In the genomic region with DNA sequence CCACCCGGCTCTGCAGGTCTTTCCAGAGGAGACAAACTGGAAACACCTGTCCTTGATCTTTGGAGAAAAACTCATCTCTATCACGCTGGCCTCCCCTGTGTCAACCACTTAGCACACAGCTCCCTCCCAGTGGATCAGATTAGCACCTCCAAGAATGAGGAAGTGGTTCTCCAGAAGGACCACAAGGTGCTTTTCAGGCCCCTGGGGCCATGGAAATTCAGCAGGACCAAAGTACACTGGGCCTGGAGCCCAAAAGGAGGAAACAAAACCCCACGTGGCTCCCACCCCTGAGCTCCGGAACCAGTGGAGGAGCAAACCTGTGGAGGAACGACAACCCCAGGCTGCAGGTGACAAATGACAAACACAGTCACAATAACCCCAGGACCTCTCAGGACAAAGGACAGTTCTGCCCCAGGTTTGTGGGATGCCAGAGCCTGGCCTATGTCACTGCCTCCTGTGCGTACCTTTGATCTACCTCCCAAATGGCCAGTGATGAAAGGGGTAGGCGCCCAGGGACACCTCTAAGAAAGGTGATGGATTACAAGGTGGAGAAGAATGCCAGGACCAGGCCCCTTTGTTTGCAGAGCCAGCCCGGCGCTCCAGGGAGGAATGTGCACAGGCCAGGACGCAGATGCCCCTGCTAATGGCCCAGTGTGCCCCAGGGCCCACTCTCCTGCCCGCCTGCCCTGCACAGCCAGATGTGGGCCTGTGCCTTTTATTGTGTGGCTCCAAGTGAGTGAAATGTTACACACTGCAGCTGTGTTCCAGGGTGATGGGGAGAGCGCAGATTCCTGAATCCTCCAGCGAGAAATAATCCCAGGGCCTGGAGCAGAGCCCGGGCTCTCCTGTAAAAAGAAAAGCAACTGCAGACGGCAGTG, we compare ENCODE assay signal across 9 cellular contexts. TPM values are rescaled to one million over a fixed set of nuclear protein-coding genes. Genes with fewer than 3 reads are reported as not detected.
A peak's percentile ranks its signal among the peaks of the same experiment; 100 is the strongest.
DNase-seq lines count a peak whose midpoint lies in the region; ATAC-seq and TF ChIP-seq lines count a peak whose summit lies in the region.
"Had no signal": no experiment of that assay in that cellular context is flagged by ENCODE, and none has a peak within 500 bp of the region (broad histone marks: within the 10 kb centered on the region; RNA-seq: fewer than 3 reads in every experiment).

No MANE protein-coding gene starts in this region.

- TF ChIP-seq CTCF in gastrocnemius medialis (IDR thresholded peaks at IDR 0.05 in 4 of 5, conservative IDR thresholded peaks at IDR 0.05 in 1 of 5), result no peak

- H3F3A ChIP-seq in GM23248 (ENCODE audit: insufficient read depth), result peaks cover 53% of the 10 kb centered on the region

- H3K4me2 ChIP-seq in GM23248 (ENCODE audit: unreplicated experiment), result no peak overlapping the region

- 82 to 83% methylated on average over 15 of the region's 15 CpGs for WGBS in GM23248 (ENCODE audit: low coverage in 1 of 2, low lambda C conversion rate in 2 of 2, missing lambda C conversion rate in 2 of 2), 2 experiments

- H3K4me3 ChIP-seq in GM23248, result no peak overlapping the region
- peak overlapping the region; percentile 5 to 41 (median 20) for H3K4me3 ChIP-seq in gastrocnemius medialis
- H3K4me3 ChIP-seq: SJSA1 had no signal

- no peak overlapping the region for H2AFZ ChIP-seq in GM23248

- in situ Hi-C loops in GM23248 (cut with MboI) (no loop called here), gastrocnemius medialis (cut with MboI; ENCODE audit: low sequenced_read_pairs in 4 of 4) (loop anchor here in 3 of 4 donors (10.0 to 25.0 kb wide), 3 partner anchors 139 to 236 kb away; no protein-coding TSS in a partner anchor)

- intact Hi-C loops in gastrocnemius medialis (cut with DNase I; ENCODE audit: low total_unique reads), result no loop called here

- H3K36me3 ChIP-seq in GM23248 (ENCODE audit: low read depth), result no peaks in the 10 kb centered on the region
- H3K36me3 ChIP-seq in gastrocnemius medialis, result no peaks in the 10 kb centered on the region

- DNase-seq in GM23248, result peak; percentile 13
- peak; percentile 87 for DNase-seq in RPMI7951 (ENCODE audit: low read depth)
- DNase-seq in glomerular visceral epithelial cell (ENCODE audit: extremely low spot score), result peak; percentile 81
- peak in 1 of 2 donors; percentile 68 for DNase-seq in gastrocnemius medialis
- no peak for DNase-seq in AG08395 (ENCODE audit: low spot score)
- no peak for DNase-seq in stimulated activated CD4-positive, alpha-beta T cell treated with anti-CD3 and anti-CD28 coated beads, Interleukin-15, amount 100 ng/mL, for 24 hours
- DNase-seq in NCI-H774 (lab: John Stamatoyannopoulos, UW), result no peak

- ATAC-seq in gastrocnemius medialis, result peak; percentile 67
- ATAC-seq in HG02759 (IDR thresholded peaks at IDR 0.05; ENCODE audit: unreplicated experiment), result no peak

- no peak overlapping the region for H3K9ac ChIP-seq in GM23248

- H3K27me3 ChIP-seq in GM23248 (replicated peaks; ENCODE audit: insufficient read depth) (no peaks in the 10 kb centered on the region), gastrocnemius medialis (no peaks in the 10 kb centered on the region)
- H3K27me3 ChIP-seq: SJSA1 had no signal

- TF ChIP-seq POLR2A in gastrocnemius medialis (IDR thresholded peaks at IDR 0.05), result no peak

- H3K9me2 ChIP-seq in GM23248 (ENCODE audit: insufficient read depth), result no peaks in the 10 kb centered on the region

- no peaks in the 10 kb centered on the region for H4K20me1 ChIP-seq in GM23248 (ENCODE audit: insufficient read depth)

- H3K9me3 ChIP-seq in GM23248 (ENCODE audit: low read depth) (no peaks in the 10 kb centered on the region), gastrocnemius medialis (no peaks in the 10 kb centered on the region)
- H3K9me3 ChIP-seq: SJSA1 had no signal

- H3K4me1 ChIP-seq in GM23248 (ENCODE audit: insufficient read depth), result peaks cover 59% of the 10 kb centered on the region
- H3K4me1 ChIP-seq in gastrocnemius medialis, result peaks cover 30 to 36% of the 10 kb centered on the region in 2 donors

- H3K27ac ChIP-seq in GM23248 (no peak overlapping the region), gastrocnemius medialis (peak overlapping the region; percentile 69 to 78 (median 76))
- H3K27ac ChIP-seq: SJSA1 had no signal

- peaks cover 63% of the 10 kb centered on the region for H3K79me2 ChIP-seq in GM23248 (ENCODE audit: insufficient read depth)

RNA-seq across cellular contexts. Expression of a gene that starts 5.6 kb away (rescaled TPM):
- total RNA-seq in GM23248 (2014; rRNA removed; shearing (Covaris generic)), result 47.0 and 48.1 TPM in 2 replicates
- 17.2 and 18.6 TPM in 2 replicates for polyA plus RNA-seq in GM23248 (2016; fragmentation: Nextera tagmentation; extraction: Ambion mirVana)
- 147 and 149 TPM in 2 replicates for total RNA-seq in RPMI7951 (2014; rRNA removed; shearing (Covaris generic))
- total RNA-seq in gastrocnemius medialis, result 10 to 100 TPM; 39.4 to 64.3 (median 50.5) TPM

Comparison
In these comparisons a context has a peak if more than half of its experiments do, and no peak if none do; other contexts are left out.
1. DNase-seq: peak in GM23248 (single experiment), RPMI7951 (single experiment) and glomerular visceral epithelial cell (single experiment); none in AG08395 (single experiment), stimulated activated CD4-positive, alpha-beta T cell treated with anti-CD3 and anti-CD28 coated beads, Interleukin-15, amount 100 ng/mL, for 24 hours (single experiment) and NCI-H774 (single experiment).